Comparison of ENCODE assay signal across 23 cellular contexts in the genomic region with DNA sequence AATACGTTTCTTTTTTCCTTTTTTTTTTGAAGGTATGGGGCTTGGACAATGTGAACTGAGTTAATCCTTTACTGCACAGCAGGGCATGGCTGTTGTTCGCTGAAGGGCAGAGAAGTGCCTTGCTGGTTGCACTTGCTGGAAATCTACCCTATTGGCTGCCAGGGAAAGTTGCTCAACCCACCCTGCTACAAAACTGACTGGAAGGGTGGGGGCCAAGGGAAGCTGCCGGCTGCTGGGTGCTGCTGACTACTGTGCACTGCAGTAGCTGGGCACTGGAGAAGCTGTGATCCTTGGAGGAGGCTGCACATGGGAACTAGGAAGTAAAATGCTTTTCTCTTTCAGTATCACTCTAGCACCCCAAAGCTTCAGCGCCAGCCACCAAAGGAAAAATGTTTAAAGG.
"Had no signal": no experiment of that assay in that cellular context is flagged by ENCODE, and none has a peak within 500 bp of the region (broad histone marks: within the 10 kb centered on the region; RNA-seq: fewer than 3 reads in every experiment).

No MANE protein-coding gene starts in this region.

- ATAC-seq: esophagus mucosa; heart right ventricle; natural killer cell treated with Interleukin-12 subunit alpha and Interleukin-12 subunit beta and Interleukin-15 and Interleukin-18, amount 100 ng/mL, for 72 hours; psoas muscle; sciatic nerve; stimulated activated memory B cell treated with anti-CD40 and anti-IgM and Interleukin-4, amounts not matched to agents 10 μg/mL and 1 μg/mL and 100 μg/mL, for 72 hours; stimulated activated naive CD8-positive, alpha-beta T cell treated with anti-CD3 and anti-CD28 coated beads, Interleukin-15, amount 100 ng/mL, for 72 hours had no signal

- FAIRE-seq: endometrium, frontal cortex had no signal

- H3K36me3 ChIP-seq: heart right ventricle, left ventricle myocardium inferior, lower lobe of right lung, spleen, transverse colon had no signal

- H2AFZ ChIP-seq: parathyroid adenoma had no signal

- H3K4me3 ChIP-seq: heart right ventricle, left ventricle myocardium inferior, lower lobe of right lung, psoas muscle, spleen, testis, transverse colon had no signal

- H3K4me1 ChIP-seq: heart right ventricle, left ventricle myocardium inferior, lower lobe of right lung, parathyroid adenoma, psoas muscle, spleen, testis, transverse colon had no signal

- H3K27ac ChIP-seq: heart right ventricle, left ventricle myocardium inferior, lower lobe of right lung, parathyroid adenoma, psoas muscle, spleen, testis, transverse colon had no signal

- H3K27me3 ChIP-seq: testis, transverse colon had no signal

- H3K9me3 ChIP-seq: lower lobe of right lung, psoas muscle, testis, transverse colon had no signal

- H3K79me2 ChIP-seq: parathyroid adenoma had no signal

- H3K9ac ChIP-seq: parathyroid adenoma had no signal

- DNase-seq: effector memory CD4-positive, alpha-beta T cell; heart right ventricle; immature natural killer cell; left ventricle myocardium inferior; lower lobe of right lung; midbrain; occipital lobe; psoas muscle; retina; spleen; stimulated activated CD4-positive, alpha-beta T cell treated with anti-CD3 and anti-CD28 coated beads, Interleukin-15, amount 100 ng/mL, for 24 hours; stimulated activated CD4-positive, alpha-beta T cell treated with anti-CD3 and anti-CD28 coated beads, Interleukin-1b, Interleukin-23, amount 100 ng/mL, for 48 hours; stimulated activated CD4-positive, alpha-beta T cell treated with anti-CD3 and anti-CD28 coated beads, Interleukin-4, amount 100 ng/mL, for 24 hours; stimulated activated naive CD8-positive, alpha-beta T cell treated with anti-CD3 and anti-CD28 coated beads, Interleukin-15, amount 100 ng/mL, for 72 hours; testis; transverse colon had no signal
